8 cellular contexts compared by ENCODE assay signal in the genomic region with DNA sequence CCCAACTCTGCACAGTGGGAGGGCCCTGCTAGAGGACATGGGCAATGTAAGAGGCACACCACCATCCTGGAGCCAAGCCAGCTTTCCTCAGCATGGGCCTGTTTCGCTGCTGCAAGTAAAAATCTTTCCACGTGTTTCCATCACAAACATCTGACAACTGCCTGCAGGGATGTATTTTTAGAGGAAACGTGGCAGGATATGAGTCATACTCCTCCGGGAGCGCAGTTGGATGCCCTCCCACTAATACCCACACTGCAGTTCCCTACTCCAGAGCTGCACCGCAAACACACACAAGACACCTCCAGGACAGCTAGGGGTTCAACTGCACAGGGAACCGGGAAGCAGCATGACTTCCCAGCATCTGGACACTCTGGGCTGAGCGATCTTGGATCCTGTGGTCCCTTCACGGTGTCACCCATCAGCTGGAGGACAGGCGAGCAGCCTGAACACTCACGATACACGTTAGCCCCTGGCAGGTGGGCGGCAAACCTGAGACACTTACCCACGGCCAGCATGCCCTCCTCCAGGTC. TPM values are rescaled to one million over a fixed set of nuclear protein-coding genes. Genes with fewer than 3 reads are reported as not detected.
DNase-seq lines count a peak whose midpoint lies in the region; ATAC-seq and TF ChIP-seq lines count a peak whose summit lies in the region.

No MANE protein-coding gene starts in this region.

- H3K36me3 ChIP-seq in colonic mucosa, result peaks cover 25% of the 10 kb centered on the region
- no peaks in the 10 kb centered on the region for H3K36me3 ChIP-seq in urinary bladder (ENCODE audit: insufficient read depth)

- no peak overlapping the region for H3K9ac ChIP-seq in colonic mucosa (ENCODE audit: low read depth in 2 of 2, low read length in 2 of 2)

- H3K4me3 ChIP-seq in colonic mucosa, result no peak overlapping the region
- no peak overlapping the region for H3K4me3 ChIP-seq in urinary bladder (ENCODE audit: low read depth, low read length)

- H3K27ac ChIP-seq in colonic mucosa, result peak overlapping the region; percentile 63
- H3K27ac ChIP-seq in urinary bladder (ENCODE audit: low read depth), result peak overlapping the region; percentile 74

- TF ChIP-seq CTCF in colonic mucosa (IDR thresholded peaks at IDR 0.05) (no peak), progenitor cell of endocrine pancreas (IDR thresholded peaks at IDR 0.05; ENCODE audit: unreplicated experiment) (no peak)

- H3K9me3 ChIP-seq in colonic mucosa, result no peaks in the 10 kb centered on the region

- H3K4me3 Mint-ChIP-seq in memory B cell, result no peak overlapping the region
- H3K4me3 Mint-ChIP-seq in progenitor cell of endocrine pancreas (ENCODE audit: low read depth), result no peak overlapping the region

- intact Hi-C loops in colonic mucosa (cut with DNase I), result no loop called here

- 36% methylated on average over 14 of the region's 14 CpGs for WGBS in urinary bladder

- H3K27me3 ChIP-seq in colonic mucosa, result no peaks in the 10 kb centered on the region

- H3K36me3 Mint-ChIP-seq in memory B cell (peaks cover 65% of the 10 kb centered on the region), progenitor cell of endocrine pancreas (ENCODE audit: insufficient read depth) (peaks cover 25% of the 10 kb centered on the region)

- H3K9me3 Mint-ChIP-seq in memory B cell, result no peaks in the 10 kb centered on the region
- H3K9me3 Mint-ChIP-seq in progenitor cell of endocrine pancreas (ENCODE audit: low read depth), result no peaks in the 10 kb centered on the region

- peaks cover under 1% of the 10 kb centered on the region for H3K4me1 ChIP-seq in colonic mucosa
- H3K4me1 ChIP-seq in urinary bladder (ENCODE audit: insufficient read depth), result no peaks in the 10 kb centered on the region

- DNase-seq in GM04504 (ENCODE audit: low read depth), result peak; percentile 96
- peak; percentile 59 for DNase-seq in colonic mucosa
- no peak for DNase-seq in memory B cell (ENCODE audit: low spot score in 2 of 2)
- DNase-seq in activated CD4-positive, alpha-beta T cell treated with anti-CD3 and anti-CD28 coated beads, Interleukin-2, amount 50 U/mL, for 4 hours, result no peak
- no peak for DNase-seq in NOMO-1 (lab: John Stamatoyannopoulos, UW; ENCODE audit: unreplicated experiment in 2 of 2)
- DNase-seq in progenitor cell of endocrine pancreas (ENCODE audit: low spot score, unreplicated experiment), result no peak

- no peak for ATAC-seq in memory B cell (ENCODE audit: low read depth)

- H3K27ac Mint-ChIP-seq in memory B cell, result peak overlapping the region; percentile 86
- H3K27ac Mint-ChIP-seq in progenitor cell of endocrine pancreas, result no peak overlapping the region

- no peaks in the 10 kb centered on the region for H3K27me3 Mint-ChIP-seq in memory B cell
- no peaks in the 10 kb centered on the region for H3K27me3 Mint-ChIP-seq in progenitor cell of endocrine pancreas

- H3K4me1 Mint-ChIP-seq in memory B cell (no peaks in the 10 kb centered on the region), progenitor cell of endocrine pancreas (ENCODE audit: low read depth) (peaks cover under 1% of the 10 kb centered on the region)

TF ChIP-seq in PFSK-1, 5 proteins besides CTCF, POLR2A, EP300 and RAD21:
- TF ChIP-seq FOXP2 (optimal IDR thresholded peaks at IDR 0.05; ENCODE audit: borderline replicate concordance, extremely low read depth, extremely low read length, insufficient read depth) (no peak), POLR2AphosphoS5 (IDR thresholded peaks at IDR 0.05; ENCODE audit: low read depth, low read length) (no peak), TAF1 (IDR thresholded peaks at IDR 0.05; ENCODE audit: borderline replicate concordance, insufficient read depth, low read length) (peak; percentile 54; the same call in 1 of the 2 replicates), SIN3A (IDR thresholded peaks at IDR 0.05; ENCODE audit: borderline replicate concordance, insufficient read depth, low read length) (peak; percentile 98; the same call in 1 of the 2 replicates)
- TF ChIP-seq, protein P1, sequence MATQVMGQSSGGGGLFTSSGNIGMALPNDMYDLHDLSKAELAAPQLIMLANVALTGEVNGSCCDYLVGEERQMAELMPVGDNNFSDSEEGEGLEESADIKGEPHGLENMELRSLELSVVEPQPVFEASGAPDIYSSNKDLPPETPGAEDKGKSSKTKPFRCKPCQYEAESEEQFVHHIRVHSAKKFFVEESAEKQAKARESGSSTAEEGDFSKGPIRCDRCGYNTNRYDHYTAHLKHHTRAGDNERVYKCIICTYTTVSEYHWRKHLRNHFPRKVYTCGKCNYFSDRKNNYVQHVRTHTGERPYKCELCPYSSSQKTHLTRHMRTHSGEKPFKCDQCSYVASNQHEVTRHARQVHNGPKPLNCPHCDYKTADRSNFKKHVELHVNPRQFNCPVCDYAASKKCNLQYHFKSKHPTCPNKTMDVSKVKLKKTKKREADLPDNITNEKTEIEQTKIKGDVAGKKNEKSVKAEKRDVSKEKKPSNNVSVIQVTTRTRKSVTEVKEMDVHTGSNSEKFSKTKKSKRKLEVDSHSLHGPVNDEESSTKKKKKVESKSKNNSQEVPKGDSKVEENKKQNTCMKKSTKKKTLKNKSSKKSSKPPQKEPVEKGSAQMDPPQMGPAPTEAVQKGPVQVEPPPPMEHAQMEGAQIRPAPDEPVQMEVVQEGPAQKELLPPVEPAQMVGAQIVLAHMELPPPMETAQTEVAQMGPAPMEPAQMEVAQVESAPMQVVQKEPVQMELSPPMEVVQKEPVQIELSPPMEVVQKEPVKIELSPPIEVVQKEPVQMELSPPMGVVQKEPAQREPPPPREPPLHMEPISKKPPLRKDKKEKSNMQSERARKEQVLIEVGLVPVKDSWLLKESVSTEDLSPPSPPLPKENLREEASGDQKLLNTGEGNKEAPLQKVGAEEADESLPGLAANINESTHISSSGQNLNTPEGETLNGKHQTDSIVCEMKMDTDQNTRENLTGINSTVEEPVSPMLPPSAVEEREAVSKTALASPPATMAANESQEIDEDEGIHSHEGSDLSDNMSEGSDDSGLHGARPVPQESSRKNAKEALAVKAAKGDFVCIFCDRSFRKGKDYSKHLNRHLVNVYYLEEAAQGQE (IDR thresholded peaks at IDR 0.05; ENCODE audit: insufficient read depth in 1 of 2, low read depth in 2 of 2, low read length in 2 of 2), result 0 out of 4 replicates have a peak, but pooled peaks of 1 of the 2 experiments have one; percentile 36

RNA-seq across cellular contexts. Expression of a gene that starts 26.1 kb away (rescaled TPM):
- not detected for polyA plus RNA-seq in PFSK-1 (2012; ENCODE audit: insufficient read length, low read depth)
- 1 to 10 TPM; 3.9 to 6.0 TPM for total RNA-seq in colonic mucosa
- 64.9 TPM for total RNA-seq in urinary bladder
- polyA plus RNA-seq in urinary bladder, result 54.3 TPM
- total RNA-seq in progenitor cell of endocrine pancreas, result 0.79 and 1.6 TPM in 2 replicates

RNA-seq across cellular contexts. Expression of a gene that starts 46.7 kb away (rescaled TPM):
- polyA plus RNA-seq in PFSK-1 (2012; ENCODE audit: insufficient read length, low read depth), result 64.8 TPM
- total RNA-seq in colonic mucosa (100 to 1,000 TPM; 271 to 353 TPM), urinary bladder (41.8 TPM), progenitor cell of endocrine pancreas (120 and 126 TPM in 2 replicates)
- polyA plus RNA-seq in urinary bladder, result 114 TPM

Comparison
In these comparisons a context has a peak if more than half of its experiments do, and no peak if none do; other contexts are left out.
1. DNase-seq: peak in GM04504 (single experiment) and colonic mucosa (single experiment); none in memory B cell (0 of 2), activated CD4-positive, alpha-beta T cell treated with anti-CD3 and anti-CD28 coated beads, Interleukin-2, amount 50 U/mL, for 4 hours (0 of 2), NOMO-1 (0 of 2) and progenitor cell of endocrine pancreas (single experiment).